10 cellular contexts compared by ENCODE assay signal in genomic region chr10:480928-481551, GRCh38.
DNase-seq lines count a peak whose midpoint lies in the region; TF ChIP-seq lines count a peak whose summit lies in the region.
"Had no signal": no experiment of that assay in that cellular context is flagged by ENCODE, and none has a peak within 500 bp of the region (broad histone marks: within the 10 kb centered on the region; RNA-seq: fewer than 3 reads in every experiment).

No MANE protein-coding gene starts in this region.

- DNase-seq in DMS153 treated with DMSO at 0.1 percent for 48 hours (lab: John Stamatoyannopoulos, UW; ENCODE audit: unreplicated experiment) (peak; percentile 2), NCI-H345 treated with DMSO at 0.1 percent for 48 hours (lab: John Stamatoyannopoulos, UW; ENCODE audit: unreplicated experiment) (peak; percentile 53), fibroblast of the aortic adventitia (ENCODE audit: low read depth) (peak; percentile 46), posterior vena cava (ENCODE audit: low spot score) (peak; percentile 44), 8988T (no peak), trophoblast cell (no peak), osteoblast (ENCODE audit: insufficient read length, low spot score, missing footprints) (no peak), GM10266 (ENCODE audit: extremely low spot score) (no peak)
- DNase-seq: NK-92 treated with Interleukin-12 subunit alpha and Interleukin-12 subunit beta, amount 100 ng/mL, for 24 hours had no signal

- intact Hi-C loops in posterior vena cava (cut with DNase I), result no loop called here

- H3K4me3 ChIP-seq in fibroblast of the aortic adventitia (ENCODE audit: low read depth, low read length) (no peak overlapping the region), trophoblast cell (ENCODE audit: low read depth, low read length) (no peak overlapping the region), osteoblast (ENCODE audit: insufficient read depth, low read length) (no peak overlapping the region)
- H3K4me3 ChIP-seq: neural progenitor cell had no signal

- no peak overlapping the region for H4K8ac ChIP-seq in trophoblast cell (ENCODE audit: low read depth, low read length)

- H3K23ac ChIP-seq in trophoblast cell (ENCODE audit: low read length), result no peak overlapping the region

- H2AK5ac ChIP-seq in trophoblast cell (ENCODE audit: low read length), result no peak overlapping the region

- H3K9ac ChIP-seq in trophoblast cell (ENCODE audit: low read length), result no peak overlapping the region
- H3K9ac ChIP-seq: neural progenitor cell had no signal

- H4K91ac ChIP-seq in trophoblast cell (ENCODE audit: low read depth, low read length), result no peak overlapping the region

- no peaks in the 10 kb centered on the region for H3K9me3 ChIP-seq in trophoblast cell (ENCODE audit: insufficient read depth, low read depth, low read length)
- H3K9me3 ChIP-seq in osteoblast (ENCODE audit: low read depth, low read length), result no peaks in the 10 kb centered on the region

- no peak overlapping the region for H4K12ac ChIP-seq in trophoblast cell (ENCODE audit: low read depth, low read length)

- no peaks in the 10 kb centered on the region for H3K79me2 ChIP-seq in trophoblast cell (ENCODE audit: control insufficient read depth, insufficient read depth, low read length, poor library complexity)
- peaks cover 53% of the 10 kb centered on the region for H3K79me2 ChIP-seq in osteoblast (ENCODE audit: insufficient read depth, low read length)

- H2BK120ac ChIP-seq in trophoblast cell (ENCODE audit: insufficient read depth, low read length, poor library complexity), result no peak overlapping the region

- no peak overlapping the region for H3K18ac ChIP-seq in trophoblast cell (ENCODE audit: low read length)

- H4K20me1 ChIP-seq in osteoblast (ENCODE audit: insufficient read depth, low read length), result peaks cover 22% of the 10 kb centered on the region

- no peaks in the 10 kb centered on the region for H3K27me3 ChIP-seq in trophoblast cell (ENCODE audit: insufficient read depth, low read length)
- H3K27me3 ChIP-seq in osteoblast (ENCODE audit: insufficient read depth, low read length), result no peaks in the 10 kb centered on the region
- H3K27me3 ChIP-seq: neural progenitor cell had no signal

- no peak overlapping the region for H2AFZ ChIP-seq in trophoblast cell (ENCODE audit: insufficient read depth, low read length, poor library complexity)
- no peak overlapping the region for H2AFZ ChIP-seq in osteoblast (ENCODE audit: low read length)
- H2AFZ ChIP-seq: neural progenitor cell had no signal

- H3K79me1 ChIP-seq in trophoblast cell (ENCODE audit: low read length), result no peaks in the 10 kb centered on the region

- no peak overlapping the region for H2BK5ac ChIP-seq in trophoblast cell (ENCODE audit: low read depth, low read length, poor library complexity)

- WGBS in trophoblast cell (ENCODE audit: extremely low coverage, insufficient coverage, insufficient read length), result no CpG with 5 or more reads among the region's 17 CpGs

- H3K4me1 ChIP-seq in trophoblast cell (ENCODE audit: control insufficient read depth in 1 of 2, insufficient read depth in 2 of 2, low read length in 2 of 2) (no peaks in the 10 kb centered on the region), osteoblast (ENCODE audit: insufficient read depth, low read length) (peaks cover 12% of the 10 kb centered on the region)

- H3K36me3 ChIP-seq in trophoblast cell (ENCODE audit: control insufficient read depth in 1 of 2, insufficient read depth in 2 of 2, low read length in 2 of 2) (peaks cover 8 to 13% of the 10 kb centered on the region in 2 experiments), osteoblast (ENCODE audit: insufficient read depth, low read length) (peaks cover 22% of the 10 kb centered on the region)
- H3K36me3 ChIP-seq: neural progenitor cell had no signal

- H2BK12ac ChIP-seq in trophoblast cell (ENCODE audit: low read length), result no peak overlapping the region

- TF ChIP-seq CTCF in fibroblast of the aortic adventitia (IDR thresholded peaks at IDR 0.05; ENCODE audit: insufficient read depth, low read length), result no peak
- TF ChIP-seq CTCF in osteoblast (IDR thresholded peaks at IDR 0.05; ENCODE audit: extremely low read depth, low read depth, low read length), result no peak
- TF ChIP-seq CTCF in GM10266 (IDR thresholded peaks at IDR 0.05; ENCODE audit: control insufficient read depth, insufficient read depth, low read depth, missing control alignments), result no peak

- no peak overlapping the region for H3K4me2 ChIP-seq in trophoblast cell (ENCODE audit: low read length)
- no peak overlapping the region for H3K4me2 ChIP-seq in osteoblast (ENCODE audit: insufficient read depth, low read length)
- H3K4me2 ChIP-seq: neural progenitor cell had no signal

- no peak overlapping the region for H3K4ac ChIP-seq in trophoblast cell (ENCODE audit: low read depth, low read length)

- no peak overlapping the region for H3K27ac ChIP-seq in trophoblast cell (ENCODE audit: low read depth, low read length)
- no peak overlapping the region for H3K27ac ChIP-seq in osteoblast (ENCODE audit: low read depth, low read length)
- H3K27ac ChIP-seq: neural progenitor cell had no signal

- H3K14ac ChIP-seq in trophoblast cell (ENCODE audit: low read length), result no peak overlapping the region

Comparison
In these comparisons a context has a peak if more than half of its experiments do, and no peak if none do; other contexts are left out.
1. DNase-seq: peak in DMS153 treated with DMSO at 0.1 percent for 48 hours (single experiment), NCI-H345 treated with DMSO at 0.1 percent for 48 hours (single experiment), fibroblast of the aortic adventitia (single experiment) and posterior vena cava (single experiment); none in 8988T (single experiment), trophoblast cell (0 of 2), osteoblast (single experiment) and GM10266 (single experiment).